Comparison of ENCODE assay signal across 20 cellular contexts in genomic region chr1:28803662-28804061, GRCh38. TPM values are rescaled to one million over a fixed set of nuclear protein-coding genes. Genes with fewer than 3 reads are reported as not detected.
"Had no signal": no experiment of that assay in that cellular context is flagged by ENCODE, and none has a peak within 500 bp of the region (broad histone marks: within the 10 kb centered on the region; RNA-seq: fewer than 3 reads in every experiment).

No MANE protein-coding gene starts in this region.

- H3K36me3 ChIP-seq: SJSA1 had no signal

- H3K4me3 ChIP-seq: SJSA1, SK-N-MC had no signal

- H3K9me3 ChIP-seq: SJSA1 had no signal

- H3K27ac ChIP-seq: HL-60, SJSA1, SK-N-MC had no signal

- DNase-seq: Karpas-422, KG1, MM.1S, NCI-H1092 treated with DMSO at 0.1 percent for 48 hours, NCI-H1436, NCI-H187, NCI-H2029, NCI-H2081 treated with DMSO at 0.1 percent for 48 hours, NCI-H2171, NCI-H510A, NCI-H524 treated with DMSO at 0.1 percent for 48 hours, NCI-H774, Right ventricle myocardium superior, RPMI8226, SIG-M5 had no signal

- FAIRE-seq: HTR-8/SVneo, RCC 7860 had no signal

- H3K4me1 ChIP-seq: SJSA1 had no signal

RNA-seq across cellular contexts. Expression of gene OPRD1, which starts 8.3 kb away (rescaled TPM):
- total RNA-seq: Right ventricle myocardium superior had no signal
